Comparison of ENCODE assay signal across 12 cellular contexts in the genomic region with DNA sequence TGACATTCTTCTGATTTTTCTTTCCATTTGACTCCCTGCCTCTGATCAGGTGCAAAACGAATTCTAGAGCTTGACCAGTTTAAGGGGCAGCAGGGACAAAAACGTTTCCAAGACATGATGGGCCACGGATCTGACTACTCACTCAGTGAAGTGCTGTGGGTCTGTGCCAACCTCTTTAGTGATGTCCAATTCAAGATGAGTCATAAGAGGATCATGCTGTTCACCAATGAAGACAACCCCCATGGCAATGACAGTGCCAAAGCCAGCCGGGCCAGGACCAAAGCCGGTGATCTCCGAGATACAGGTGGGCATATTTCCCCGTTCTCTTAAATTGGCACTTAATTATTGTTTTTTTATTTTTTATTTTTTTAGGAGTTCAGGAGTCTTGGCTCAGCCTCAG. TPM values are rescaled to one million over a fixed set of nuclear protein-coding genes. Genes with fewer than 3 reads are reported as not detected.
DNase-seq lines count a peak whose midpoint lies in the region; ATAC-seq and TF ChIP-seq lines count a peak whose summit lies in the region.
"Had no signal": no experiment of that assay in that cellular context is flagged by ENCODE, and none has a peak within 500 bp of the region (broad histone marks: within the 10 kb centered on the region; RNA-seq: fewer than 3 reads in every experiment).

No MANE protein-coding gene starts in this region.

- no peak overlapping the region for H2AFZ ChIP-seq in osteoblast (ENCODE audit: low read length)

- DNase-seq in GM04504 (ENCODE audit: low read depth) (peak; percentile 24), RPMI7951 (ENCODE audit: low read depth) (peak; percentile 74), esophagus muscularis mucosa (ENCODE audit: extremely low spot score) (no peak), osteoblast (ENCODE audit: insufficient read length, low spot score, missing footprints) (no peak), SHP77 (lab: John Stamatoyannopoulos, UW) (no peak), DMS 273 (lab: John Stamatoyannopoulos, UW; ENCODE audit: unreplicated experiment) (no peak)
- no peak for DNase-seq in CD8-positive, alpha-beta T cell
- no peak for DNase-seq in activated naive CD8-positive, alpha-beta T cell treated with anti-CD3 and anti-CD28 coated beads for 36 hours
- DNase-seq: Calu3, NCI-H1930, T1000 had no signal

- TF ChIP-seq CTCF in esophagus muscularis mucosa (IDR thresholded peaks at IDR 0.05), result no peak
- no peak for TF ChIP-seq CTCF in osteoblast (IDR thresholded peaks at IDR 0.05; ENCODE audit: extremely low read depth, low read depth, low read length)
- TF ChIP-seq CTCF in CD8-positive, alpha-beta T cell (IDR thresholded peaks at IDR 0.05), result no peak

- no peaks in the 10 kb centered on the region for H3K9me3 Mint-ChIP-seq in CD8-positive, alpha-beta T cell
- H3K9me3 Mint-ChIP-seq in activated naive CD8-positive, alpha-beta T cell treated with anti-CD3 and anti-CD28 coated beads for 36 hours, result no peaks in the 10 kb centered on the region

- no peak for TF ChIP-seq POLR2A in esophagus muscularis mucosa (IDR thresholded peaks at IDR 0.05; ENCODE audit: low read depth)

- peaks cover 11% of the 10 kb centered on the region for H3K4me1 Mint-ChIP-seq in CD8-positive, alpha-beta T cell (ENCODE audit: low read depth)
- peaks cover 6% of the 10 kb centered on the region for H3K4me1 Mint-ChIP-seq in activated naive CD8-positive, alpha-beta T cell treated with anti-CD3 and anti-CD28 coated beads for 36 hours

- no peak overlapping the region for H3K27ac Mint-ChIP-seq in CD8-positive, alpha-beta T cell
- no peak overlapping the region for H3K27ac Mint-ChIP-seq in activated naive CD8-positive, alpha-beta T cell treated with anti-CD3 and anti-CD28 coated beads for 36 hours

- H3K79me2 ChIP-seq in osteoblast (ENCODE audit: insufficient read depth, low read length), result peaks cover 49% of the 10 kb centered on the region

- H3K36me3 Mint-ChIP-seq in CD8-positive, alpha-beta T cell, result peaks cover 79% of the 10 kb centered on the region
- peaks cover 34% of the 10 kb centered on the region for H3K36me3 Mint-ChIP-seq in activated naive CD8-positive, alpha-beta T cell treated with anti-CD3 and anti-CD28 coated beads for 36 hours

- POLR2A ChIA-PET in CD8-positive, alpha-beta T cell (lab: Charles Lee), result no interaction called here

- 47% methylated on average over 7 of the region's 7 CpGs for WGBS in esophagus muscularis mucosa

- no peak for ATAC-seq in CD8-positive, alpha-beta T cell

- no peak for TF ChIP-seq EP300 in esophagus muscularis mucosa (IDR thresholded peaks at IDR 0.05)

- no peak overlapping the region for H3K4me3 Mint-ChIP-seq in CD8-positive, alpha-beta T cell
- no peak overlapping the region for H3K4me3 Mint-ChIP-seq in activated naive CD8-positive, alpha-beta T cell treated with anti-CD3 and anti-CD28 coated beads for 36 hours

- H3K4me1 ChIP-seq in esophagus muscularis mucosa, result peaks cover 0 to 7% (median 5%) of the 10 kb centered on the region in 4 donors
- peaks cover 10% of the 10 kb centered on the region for H3K4me1 ChIP-seq in osteoblast (ENCODE audit: insufficient read depth, low read length)
- H3K4me1 ChIP-seq in CD8-positive, alpha-beta T cell (ENCODE audit: insufficient read depth, low read length), result no peaks in the 10 kb centered on the region

- H4K20me1 ChIP-seq in osteoblast (ENCODE audit: insufficient read depth, low read length), result peaks cover 25% of the 10 kb centered on the region

- H3K9me3 ChIP-seq in esophagus muscularis mucosa (no peaks in the 10 kb centered on the region), osteoblast (ENCODE audit: low read depth, low read length) (no peaks in the 10 kb centered on the region)
- H3K9me3 ChIP-seq in CD8-positive, alpha-beta T cell (ENCODE audit: low read length), result no peaks in the 10 kb centered on the region

- intact Hi-C loops in esophagus muscularis mucosa (cut with DNase I), result no loop called here
- intact Hi-C loops in CD8-positive, alpha-beta T cell (cut with DNase I, micrococcal nuclease), result no loop called here

- H3K27me3 ChIP-seq in esophagus muscularis mucosa (no peaks in the 10 kb centered on the region), osteoblast (ENCODE audit: insufficient read depth, low read length) (no peaks in the 10 kb centered on the region)
- H3K27me3 ChIP-seq in CD8-positive, alpha-beta T cell (ENCODE audit: insufficient read depth, low read length), result no peaks in the 10 kb centered on the region

- H3K27ac ChIP-seq in esophagus muscularis mucosa (replicated peaks in 1 of 4) (peak overlapping the region in 3 of 4 donors; percentile 7 to 60 (median 38)), osteoblast (ENCODE audit: low read depth, low read length) (peak overlapping the region; percentile 54)
- H3K27ac ChIP-seq in CD8-positive, alpha-beta T cell (ENCODE audit: low read depth, low read length), result no peak overlapping the region
- H3K27ac ChIP-seq: KMS-11 had no signal

- H3K4me3 ChIP-seq in esophagus muscularis mucosa (no peak overlapping the region), osteoblast (ENCODE audit: insufficient read depth, low read length) (no peak overlapping the region)
- no peak overlapping the region for H3K4me3 ChIP-seq in CD8-positive, alpha-beta T cell (ENCODE audit: low read depth, low read length)

- CTCF ChIA-PET in CD8-positive, alpha-beta T cell (lab: Charles Lee), result interaction anchor here (0.7 to 2.1 kb wide), 2 partner anchors 31 to 142 kb away, joined by 3 to 7 read pairs; no protein-coding TSS in a partner anchor

- no peaks in the 10 kb centered on the region for H3K27me3 Mint-ChIP-seq in CD8-positive, alpha-beta T cell (ENCODE audit: low read depth)
- no peaks in the 10 kb centered on the region for H3K27me3 Mint-ChIP-seq in activated naive CD8-positive, alpha-beta T cell treated with anti-CD3 and anti-CD28 coated beads for 36 hours

- H3K4me2 ChIP-seq in osteoblast (ENCODE audit: insufficient read depth, low read length), result no peak overlapping the region
- H3K4me2 ChIP-seq: KMS-11 had no signal

- H3K36me3 ChIP-seq in esophagus muscularis mucosa, result peaks cover 55 to 99% (median 92%) of the 10 kb centered on the region in 4 donors
- peaks cover 70% of the 10 kb centered on the region for H3K36me3 ChIP-seq in osteoblast (ENCODE audit: insufficient read depth, low read length)
- peaks cover 60% of the 10 kb centered on the region for H3K36me3 ChIP-seq in CD8-positive, alpha-beta T cell (ENCODE audit: insufficient read depth, low read length)

RNA-seq across cellular contexts. Expression of gene XRCC6, which starts 15.4 kb away (rescaled TPM):
- total RNA-seq in RPMI7951 (2014; rRNA removed; shearing (Covaris generic)), result 369 and 407 TPM in 2 replicates
- total RNA-seq in esophagus muscularis mucosa (100 to 1,000 TPM; 181 to 255 (median 233) TPM), osteoblast (247 and 251 TPM in 2 replicates)
- total RNA-seq in CD8-positive, alpha-beta T cell, result 100 to 1,000 TPM; 202 to 205 TPM
- 100 to 1,000 TPM; 498 to 502 TPM for total RNA-seq in activated naive CD8-positive, alpha-beta T cell treated with anti-CD3 and anti-CD28 coated beads for 36 hours

RNA-seq across cellular contexts. Expression of gene DESI1, which starts 15.6 kb away (rescaled TPM):
- total RNA-seq in RPMI7951 (2014; rRNA removed; shearing (Covaris generic)), result 14.1 and 24.3 TPM in 2 replicates
- total RNA-seq in esophagus muscularis mucosa, result 10 to 100 TPM; 18.6 to 76.5 (median 33.7) TPM
- total RNA-seq in osteoblast, result 16.3 and 18.3 TPM in 2 replicates
- total RNA-seq in CD8-positive, alpha-beta T cell, result 10 to 100 TPM; 12.0 to 12.6 TPM
- 10 to 100 TPM; 67.0 to 78.8 TPM for total RNA-seq in activated naive CD8-positive, alpha-beta T cell treated with anti-CD3 and anti-CD28 coated beads for 36 hours

RNA-seq across cellular contexts. Expression of gene PMM1, which starts 46.8 kb away (rescaled TPM):
- 24.2 and 25.9 TPM in 2 replicates for total RNA-seq in RPMI7951 (2014; rRNA removed; shearing (Covaris generic))
- 10 to 100 TPM; 37.4 to 54.2 (median 39.3) TPM for total RNA-seq in esophagus muscularis mucosa
- 15.6 and 18.9 TPM in 2 replicates for total RNA-seq in osteoblast
- 10 to 100 TPM; 19.1 to 22.4 TPM for total RNA-seq in CD8-positive, alpha-beta T cell
- 10 to 100 TPM; 24.3 to 26.9 TPM for total RNA-seq in activated naive CD8-positive, alpha-beta T cell treated with anti-CD3 and anti-CD28 coated beads for 36 hours

RNA-seq across cellular contexts. Expression of gene SNU13, which starts 52.2 kb away (rescaled TPM):
- 153 and 175 TPM in 2 replicates for total RNA-seq in RPMI7951 (2014; rRNA removed; shearing (Covaris generic))
- total RNA-seq in esophagus muscularis mucosa (100 to 1,000 TPM in 2 of 4 donors, 10 to 100 TPM in 2; 79.7 to 115 (median 93.3) TPM), osteoblast (56.1 and 58.0 TPM in 2 replicates)
- total RNA-seq in CD8-positive, alpha-beta T cell, result 100 to 1,000 TPM; 158 to 173 TPM
- 100 to 1,000 TPM; 339 to 357 TPM for total RNA-seq in activated naive CD8-positive, alpha-beta T cell treated with anti-CD3 and anti-CD28 coated beads for 36 hours

Comparison
In these comparisons a context has a peak if more than half of its experiments do, and no peak if none do; other contexts are left out.
1. DNase-seq: peak in GM04504 (single experiment) and RPMI7951 (single experiment); none in esophagus muscularis mucosa (single experiment), osteoblast (single experiment), CD8-positive, alpha-beta T cell (0 of 7), SHP77 (0 of 2), activated naive CD8-positive, alpha-beta T cell treated with anti-CD3 and anti-CD28 coated beads for 36 hours (single experiment) and DMS 273 (single experiment).